Comparison of ENCODE assay signal across 8 cellular contexts in genomic region chr1:67736750-67737149, GRCh38. TPM values are rescaled to one million over a fixed set of nuclear protein-coding genes. Genes with fewer than 3 reads are reported as not detected.
DNase-seq lines count a peak whose midpoint lies in the region; ATAC-seq and TF ChIP-seq lines count a peak whose summit lies in the region.

No MANE protein-coding gene starts in this region.

- TF ChIP-seq POLR2A in Peyer's patch (IDR thresholded peaks at IDR 0.05) (no peak), body of pancreas (IDR thresholded peaks at IDR 0.05) (no peak)

- no peak for ATAC-seq in GM21576 (IDR thresholded peaks at IDR 0.05; ENCODE audit: unreplicated experiment)
- no peak for ATAC-seq in body of pancreas

- no peaks in the 10 kb centered on the region for H4K20me1 ChIP-seq in fibroblast of lung (ENCODE audit: control insufficient read depth, extremely low read depth, insufficient read depth, low read length)

- H3K4me3 ChIP-seq in GM08714 (ENCODE audit: low read length) (peak overlapping the region; percentile 15; the same call in 1 of the 2 replicates), Peyer's patch (no peak overlapping the region), fibroblast of lung (replicated peaks in 1 of 4; ENCODE audit: control extremely low read depth in 1 of 4, insufficient read depth in 1 of 4, low read depth in 3 of 4, low read length in 4 of 4) (no peak overlapping the region), skin epidermis (no peak overlapping the region), body of pancreas (no peak overlapping the region)

- H3K27me3 ChIP-seq in Peyer's patch (no peaks in the 10 kb centered on the region), fibroblast of lung (ENCODE audit: control insufficient read depth, insufficient read depth, low read length) (no peaks in the 10 kb centered on the region), body of pancreas (no peaks in the 10 kb centered on the region)

- H3K79me2 ChIP-seq in fibroblast of lung (ENCODE audit: control insufficient read depth, insufficient read depth, low read length) = peaks cover 29% of the 10 kb centered on the region

- H3K4me1 ChIP-seq in Peyer's patch (peaks cover 0 to 56% (median 16%) of the 10 kb centered on the region in 4 donors), fibroblast of lung (ENCODE audit: control insufficient read depth, extremely low read depth, insufficient read depth, low read length) (peaks cover 30% of the 10 kb centered on the region), body of pancreas (peaks cover 26% of the 10 kb centered on the region)

- in situ Hi-C loops in KBM-7 (cut with MboI; ENCODE audit: low pct_unique_long_range_greater_than_20kb, low sequenced_read_pairs) = no loop called here

- H2AFZ ChIP-seq in fibroblast of lung (ENCODE audit: low read length) = no peak overlapping the region

- H3K36me3 ChIP-seq in Peyer's patch = no peaks in the 10 kb centered on the region
- H3K36me3 ChIP-seq in fibroblast of lung (ENCODE audit: control insufficient read depth, insufficient read depth, low read length) = no peaks in the 10 kb centered on the region
- no peaks in the 10 kb centered on the region for H3K36me3 ChIP-seq in body of pancreas (replicated peaks in 1 of 2; ENCODE audit: insufficient read depth in 1 of 2, low read depth in 2 of 2)

- H3K27ac ChIP-seq in Peyer's patch = peak overlapping the region; percentile 61 to 88 (median 72)
- peak overlapping the region; percentile 87 for H3K27ac ChIP-seq in fibroblast of lung (ENCODE audit: insufficient read depth, low read length)
- H3K27ac ChIP-seq in skin epidermis = peak overlapping the region in 20 of 21 experiments; percentile 37 to 86 (median 76)
- H3K27ac ChIP-seq in body of pancreas = peak overlapping the region in 2 of 4 donors; percentile 59 to 65

- DNase-seq in Peyer's patch (no peak), fibroblast of lung (ENCODE audit: low read depth in 2 of 2) (no peak), NCI-H187 treated with DMSO at 0.1 percent for 48 hours (lab: John Stamatoyannopoulos, UW) (no peak), body of pancreas (no peak), KBM-7 (no peak)

- TF ChIP-seq CTCF in Peyer's patch (IDR thresholded peaks at IDR 0.05) (no peak), fibroblast of lung (conservative IDR thresholded peaks at IDR 0.05 in 1 of 2, IDR thresholded peaks at IDR 0.05 in 1 of 2; ENCODE audit: low read depth in 1 of 2, low read length in 2 of 2) (no peak), body of pancreas (IDR thresholded peaks at IDR 0.05) (no peak)

- H3K9me3 ChIP-seq in Peyer's patch = no peaks in the 10 kb centered on the region
- no peaks in the 10 kb centered on the region for H3K9me3 ChIP-seq in fibroblast of lung (ENCODE audit: control insufficient read depth, insufficient read depth, low read depth, low read length)
- no peaks in the 10 kb centered on the region for H3K9me3 ChIP-seq in body of pancreas

- intact Hi-C loops in body of pancreas (cut with DNase I) = no loop called here

- no peak overlapping the region for H3K9ac ChIP-seq in fibroblast of lung (ENCODE audit: insufficient read depth, low read length)

- H3K4me2 ChIP-seq in fibroblast of lung (ENCODE audit: extremely low read depth, insufficient read depth, low read length) = peak overlapping the region; percentile 86

- WGBS in body of pancreas, 2 donors = 83 to 96% methylated on average over 3 of the region's 3 CpGs

RNA-seq across cellular contexts. Expression of gene GADD45A, which starts 51.7 kb away (rescaled TPM):
- 10 to 100 TPM; 22.3 to 73.7 (median 55.1) TPM for total RNA-seq in Peyer's patch
- 70.1 and 133 TPM in 2 replicates for total RNA-seq in fibroblast of lung
- 41.7 and 63.3 TPM in 2 replicates for polyA plus RNA-seq in fibroblast of lung
- 56.4 and 92.1 TPM in 2 replicates for polyA plus RNA-seq in fibroblast of lung (2012)
- 7.9 and 15.2 TPM in 2 replicates for polyA minus RNA-seq in fibroblast of lung (ENCODE audit: low replicate concordance)
- 10 to 100 TPM; 18.5 to 28.3 TPM for total RNA-seq in body of pancreas
